In genomic region chr10:11936389-11937152, GRCh38 we compare ENCODE assay signal across 15 cellular contexts.
DNase-seq lines count a peak whose midpoint lies in the region; ATAC-seq and TF ChIP-seq lines count a peak whose summit lies in the region.
"Had no signal": no experiment of that assay in that cellular context is flagged by ENCODE, and none has a peak within 500 bp of the region (broad histone marks: within the 10 kb centered on the region; RNA-seq: fewer than 3 reads in every experiment).

No MANE protein-coding gene starts in this region.

- H3K4me3 Mint-ChIP-seq in WTC11 (peak overlapping the region; percentile 51), neural progenitor cell (no peak overlapping the region)
- H3K4me3 Mint-ChIP-seq: CD8-positive, alpha-beta T cell had no signal

- DNase-seq in WTC11 (ENCODE audit: low spot score) (peak; percentile 69), iPS DF 6.9 (ENCODE audit: low read depth, low spot score) (peak; percentile 39), neural progenitor cell (ENCODE audit: low spot score) (peak; percentile 14), sigmoid colon (no peak), caudate nucleus (lab: John Stamatoyannopoulos, UW) (no peak), DMS79 treated with DMSO at 0.1 percent for 48 hours (lab: John Stamatoyannopoulos, UW) (no peak)
- DNase-seq: CD8-positive, alpha-beta T cell; Kasumi-1; NCI-H1417 treated with DMSO at 0.1 percent for 48 hours; NCI-H2029 treated with DMSO at 0.1 percent for 48 hours; NCI-H526 treated with DMSO at 0.1 percent for 48 hours; PC-3 had no signal

- H3K9me3 Mint-ChIP-seq in WTC11 (no peaks in the 10 kb centered on the region), neural progenitor cell (no peaks in the 10 kb centered on the region)
- H3K9me3 Mint-ChIP-seq: CD8-positive, alpha-beta T cell had no signal

- no peaks in the 10 kb centered on the region for H3K9me3 ChIP-seq in HUES48 (ENCODE audit: control insufficient read depth, insufficient read depth, low read length)
- no peaks in the 10 kb centered on the region for H3K9me3 ChIP-seq in iPS DF 6.9 (ENCODE audit: control insufficient read depth, insufficient read depth, low read length)
- H3K9me3 ChIP-seq in neural progenitor cell (ENCODE audit: low read depth): no peaks in the 10 kb centered on the region
- no peaks in the 10 kb centered on the region for H3K9me3 ChIP-seq in sigmoid colon
- H3K9me3 ChIP-seq: SJSA1 had no signal

- H2AFZ ChIP-seq in neural progenitor cell (replicated peaks): no peak overlapping the region

- H3K27me3 Mint-ChIP-seq in WTC11 (ENCODE audit: low read depth) (no peaks in the 10 kb centered on the region), neural progenitor cell (ENCODE audit: insufficient read depth, low read depth) (no peaks in the 10 kb centered on the region)

- peaks cover 51% of the 10 kb centered on the region for H3K4me1 Mint-ChIP-seq in WTC11
- no peaks in the 10 kb centered on the region for H3K4me1 Mint-ChIP-seq in neural progenitor cell

- H3K4me3 ChIP-seq in HUES48 (ENCODE audit: low read depth, low read length) (peak overlapping the region; percentile 29), iPS DF 6.9 (ENCODE audit: low read length) (no peak overlapping the region), neural progenitor cell (no peak overlapping the region), sigmoid colon (no peak overlapping the region)
- H3K4me3 ChIP-seq: SJSA1 had no signal

- H3K27me3 ChIP-seq in HUES48 (ENCODE audit: control insufficient read depth, insufficient read depth, low read length) (no peaks in the 10 kb centered on the region), iPS DF 6.9 (ENCODE audit: control insufficient read depth, insufficient read depth, low read length) (no peaks in the 10 kb centered on the region), neural progenitor cell (no peaks in the 10 kb centered on the region), sigmoid colon (no peaks in the 10 kb centered on the region)
- H3K27me3 ChIP-seq: SJSA1 had no signal

- POLR2A ChIA-PET in WTC11 (lab: Charles Lee): no interaction called here

- peak overlapping the region; percentile 42 for H3K4me2 ChIP-seq in neural progenitor cell

- H3K9ac ChIP-seq in HUES48 (ENCODE audit: low read depth, low read length) (no peak overlapping the region), neural progenitor cell (no peak overlapping the region)

- TF ChIP-seq EP300 in sigmoid colon (IDR thresholded peaks at IDR 0.05): no peak

- no peak for TF ChIP-seq CTCF in WTC11 (IDR thresholded peaks at IDR 0.05)
- TF ChIP-seq CTCF in neural progenitor cell (IDR thresholded peaks at IDR 0.05): no peak
- TF ChIP-seq CTCF in sigmoid colon (IDR thresholded peaks at IDR 0.05): no peak

- no peaks in the 10 kb centered on the region for H3F3A ChIP-seq in neural progenitor cell (ENCODE audit: low read depth)

- H4K20me1 ChIP-seq in neural progenitor cell (ENCODE audit: low read depth): peaks cover 4% of the 10 kb centered on the region

- CTCF ChIA-PET in WTC11 (lab: Charles Lee): interaction anchor here (0.7 to 1.7 kb wide), 5 partner anchors 24 to 154 kb away, joined by 3 to 8 read pairs (median 6); partner anchors contain the start of gene UPF2

- ATAC-seq in WTC11 (peak; percentile 88), SK-N-SH treated with all-trans-retinoic acid at 6 μM for 48 hours (no peak)
- ATAC-seq: CD8-positive, alpha-beta T cell; PC-3 had no signal

- no CpG with 5 or more reads among the region's 8 CpGs for WGBS in iPS DF 6.9 (ENCODE audit: insufficient coverage, insufficient read length)
- 37 to 66% methylated on average over 8 of the region's 8 CpGs for WGBS in sigmoid colon, 2 donors

- peaks cover 22% of the 10 kb centered on the region for H3K36me3 ChIP-seq in HUES48 (ENCODE audit: control insufficient read depth, insufficient read depth, low read length)
- H3K36me3 ChIP-seq in iPS DF 6.9 (ENCODE audit: control insufficient read depth, insufficient read depth, low read length): no peaks in the 10 kb centered on the region
- H3K36me3 ChIP-seq in neural progenitor cell: peaks cover 3% of the 10 kb centered on the region
- peaks cover 0 to 47% (median 11%) of the 10 kb centered on the region in 4 donors for H3K36me3 ChIP-seq in sigmoid colon

- H3K36me3 Mint-ChIP-seq in WTC11 (peaks cover 12% of the 10 kb centered on the region), neural progenitor cell (peaks cover 16% of the 10 kb centered on the region)

- H3K27ac ChIP-seq in HUES48 (ENCODE audit: low read depth, low read length) (peak overlapping the region; percentile 64), iPS DF 6.9 (ENCODE audit: low read length) (peak overlapping the region; percentile 51), neural progenitor cell (no peak overlapping the region), sigmoid colon (no peak overlapping the region), caudate nucleus (ENCODE audit: low read depth, low read length) (no peak overlapping the region)
- H3K27ac ChIP-seq: SJSA1 had no signal

- intact Hi-C loops in sigmoid colon (cut with DNase I): no loop called here

- no peak for TF ChIP-seq POLR2A in sigmoid colon (IDR thresholded peaks at IDR 0.05)

- H3K4me1 ChIP-seq in HUES48 (ENCODE audit: control insufficient read depth, insufficient read depth, low read length) (peaks cover 47% of the 10 kb centered on the region), iPS DF 6.9 (ENCODE audit: control insufficient read depth, insufficient read depth, low read length) (peaks cover 8% of the 10 kb centered on the region; the same call in 1 of the 2 replicates), neural progenitor cell (peaks cover 10% of the 10 kb centered on the region), sigmoid colon (no peaks in the 10 kb centered on the region)
- H3K4me1 ChIP-seq: SJSA1 had no signal

- H3K27ac Mint-ChIP-seq in WTC11 (peak overlapping the region; percentile 88), neural progenitor cell (peak overlapping the region; percentile 4)

- no peaks in the 10 kb centered on the region for H3K79me2 ChIP-seq in neural progenitor cell (ENCODE audit: low read depth)

TF ChIP-seq in WTC11, 78 proteins besides CTCF, POLR2A, EP300 and RAD21:
- TF ChIP-seq HMGA2 (CRISPR knock-in tag; IDR thresholded peaks at IDR 0.05): no peak
- TF ChIP-seq NFE2L1 (CRISPR knock-in tag; IDR thresholded peaks at IDR 0.05): 0 out of 2 replicates have a peak, but pooled peaks have one; percentile 24
- TF ChIP-seq ZNF423 (CRISPR knock-in tag; IDR thresholded peaks at IDR 0.05): peak; percentile 68
- TF ChIP-seq MXD4 (CRISPR knock-in tag; IDR thresholded peaks at IDR 0.05; ENCODE audit: borderline replicate concordance): no peak
- peak; percentile 76; the same call in 1 of the 2 replicates for TF ChIP-seq FOXK1 (CRISPR knock-in tag; IDR thresholded peaks at IDR 0.05)
- TF ChIP-seq TP53 (CRISPR knock-in tag; IDR thresholded peaks at IDR 0.05): no peak

TF ChIP-seq in SK-N-SH treated with all-trans-retinoic acid at 6 μM for 48 hours, 23 proteins besides CTCF, POLR2A, EP300 and RAD21 (continues in another document):
- TF ChIP-seq SNAI2 (CRISPR knock-in tag; IDR thresholded peaks at IDR 0.05) (no peak), ZNF70 (CRISPR knock-in tag; IDR thresholded peaks at IDR 0.05) (no peak), ZC3H10 (CRISPR knock-in tag; IDR thresholded peaks at IDR 0.05) (no peak), OSR1 (CRISPR knock-in tag; IDR thresholded peaks at IDR 0.05) (no peak), ZFP30 (CRISPR knock-in tag; IDR thresholded peaks at IDR 0.05) (no peak), TOX (CRISPR knock-in tag; IDR thresholded peaks at IDR 0.05; ENCODE audit: borderline replicate concordance) (no peak), ZNF8 (CRISPR knock-in tag; IDR thresholded peaks at IDR 0.05) (no peak), ESRRG (CRISPR knock-in tag; IDR thresholded peaks at IDR 0.05) (no peak), GLIS3 (CRISPR knock-in tag; IDR thresholded peaks at IDR 0.05) (no peak), TCF4 (CRISPR knock-in tag; IDR thresholded peaks at IDR 0.05; ENCODE audit: borderline replicate concordance) (no peak)
- TF ChIP-seq, protein P1, sequence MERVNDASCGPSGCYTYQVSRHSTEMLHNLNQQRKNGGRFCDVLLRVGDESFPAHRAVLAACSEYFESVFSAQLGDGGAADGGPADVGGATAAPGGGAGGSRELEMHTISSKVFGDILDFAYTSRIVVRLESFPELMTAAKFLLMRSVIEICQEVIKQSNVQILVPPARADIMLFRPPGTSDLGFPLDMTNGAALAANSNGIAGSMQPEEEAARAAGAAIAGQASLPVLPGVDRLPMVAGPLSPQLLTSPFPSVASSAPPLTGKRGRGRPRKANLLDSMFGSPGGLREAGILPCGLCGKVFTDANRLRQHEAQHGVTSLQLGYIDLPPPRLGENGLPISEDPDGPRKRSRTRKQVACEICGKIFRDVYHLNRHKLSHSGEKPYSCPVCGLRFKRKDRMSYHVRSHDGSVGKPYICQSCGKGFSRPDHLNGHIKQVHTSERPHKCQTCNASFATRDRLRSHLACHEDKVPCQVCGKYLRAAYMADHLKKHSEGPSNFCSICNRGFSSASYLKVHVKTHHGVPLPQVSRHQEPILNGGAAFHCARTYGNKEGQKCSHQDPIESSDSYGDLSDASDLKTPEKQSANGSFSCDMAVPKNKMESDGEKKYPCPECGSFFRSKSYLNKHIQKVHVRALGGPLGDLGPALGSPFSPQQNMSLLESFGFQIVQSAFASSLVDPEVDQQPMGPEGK (CRISPR knock-in tag; IDR thresholded peaks at IDR 0.05; ENCODE audit: borderline replicate concordance): no peak
- TF ChIP-seq, protein P2, sequence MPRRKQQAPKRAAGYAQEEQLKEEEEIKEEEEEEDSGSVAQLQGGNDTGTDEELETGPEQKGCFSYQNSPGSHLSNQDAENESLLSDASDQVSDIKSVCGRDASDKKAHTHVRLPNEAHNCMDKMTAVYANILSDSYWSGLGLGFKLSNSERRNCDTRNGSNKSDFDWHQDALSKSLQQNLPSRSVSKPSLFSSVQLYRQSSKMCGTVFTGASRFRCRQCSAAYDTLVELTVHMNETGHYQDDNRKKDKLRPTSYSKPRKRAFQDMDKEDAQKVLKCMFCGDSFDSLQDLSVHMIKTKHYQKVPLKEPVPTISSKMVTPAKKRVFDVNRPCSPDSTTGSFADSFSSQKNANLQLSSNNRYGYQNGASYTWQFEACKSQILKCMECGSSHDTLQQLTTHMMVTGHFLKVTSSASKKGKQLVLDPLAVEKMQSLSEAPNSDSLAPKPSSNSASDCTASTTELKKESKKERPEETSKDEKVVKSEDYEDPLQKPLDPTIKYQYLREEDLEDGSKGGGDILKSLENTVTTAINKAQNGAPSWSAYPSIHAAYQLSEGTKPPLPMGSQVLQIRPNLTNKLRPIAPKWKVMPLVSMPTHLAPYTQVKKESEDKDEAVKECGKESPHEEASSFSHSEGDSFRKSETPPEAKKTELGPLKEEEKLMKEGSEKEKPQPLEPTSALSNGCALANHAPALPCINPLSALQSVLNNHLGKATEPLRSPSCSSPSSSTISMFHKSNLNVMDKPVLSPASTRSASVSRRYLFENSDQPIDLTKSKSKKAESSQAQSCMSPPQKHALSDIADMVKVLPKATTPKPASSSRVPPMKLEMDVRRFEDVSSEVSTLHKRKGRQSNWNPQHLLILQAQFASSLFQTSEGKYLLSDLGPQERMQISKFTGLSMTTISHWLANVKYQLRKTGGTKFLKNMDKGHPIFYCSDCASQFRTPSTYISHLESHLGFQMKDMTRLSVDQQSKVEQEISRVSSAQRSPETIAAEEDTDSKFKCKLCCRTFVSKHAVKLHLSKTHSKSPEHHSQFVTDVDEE (CRISPR knock-in tag; IDR thresholded peaks at IDR 0.05): no peak

Comparison
In these comparisons a context has a peak if more than half of its experiments do, and no peak if none do; other contexts are left out.
1. H3K27ac ChIP-seq: peak in HUES48 (single experiment) and iPS DF 6.9 (single experiment); none in neural progenitor cell (single experiment), sigmoid colon (0 of 4) and caudate nucleus (single experiment).
2. DNase-seq: peak in WTC11 (single experiment), iPS DF 6.9 (single experiment) and neural progenitor cell (single experiment); none in sigmoid colon (single experiment), caudate nucleus (0 of 61) and DMS79 treated with DMSO at 0.1 percent for 48 hours (single experiment).